ENCODE assay signal across 10 cellular contexts in genomic region chr17:77887110-77887463, GRCh38.
A peak's percentile ranks its signal among the peaks of the same experiment; 100 is the strongest.
DNase-seq lines count a peak whose midpoint lies in the region; ATAC-seq and TF ChIP-seq lines count a peak whose summit lies in the region.
"Had no signal": no experiment of that assay in that cellular context is flagged by ENCODE, and none has a peak within 500 bp of the region (broad histone marks: within the 10 kb centered on the region; RNA-seq: fewer than 3 reads in every experiment).

No MANE protein-coding gene starts in this region.

- H3K9me3 ChIP-seq in gastrocnemius medialis, result no peaks in the 10 kb centered on the region

- H3K27ac ChIP-seq in gastrocnemius medialis, result peak overlapping the region; percentile 56 to 67 (median 65)

- no peak for ATAC-seq in activated B cell treated with CpG ODN at 0.5 μM for 24 hours (ENCODE audit: low read depth)
- ATAC-seq in gastrocnemius medialis, result no peak
- ATAC-seq in HG03521 (IDR thresholded peaks at IDR 0.05; ENCODE audit: unreplicated experiment), result no peak
- no peak for ATAC-seq in GM19463 (IDR thresholded peaks at IDR 0.05; ENCODE audit: unreplicated experiment)
- no peak for ATAC-seq in HG03139 (IDR thresholded peaks at IDR 0.05; ENCODE audit: unreplicated experiment)
- no peak for ATAC-seq in GM21723 (IDR thresholded peaks at IDR 0.05; ENCODE audit: unreplicated experiment)

- H3K36me3 ChIP-seq in gastrocnemius medialis, result no peaks in the 10 kb centered on the region

- no peaks in the 10 kb centered on the region for H3K36me3 Mint-ChIP-seq in activated B cell treated with CpG ODN at 0.5 μM for 24 hours (ENCODE audit: low read depth)
- H3K36me3 Mint-ChIP-seq: activated naive CD4-positive, alpha-beta T cell treated with anti-CD3 and anti-CD28 coated beads, Interleukin-2, amount 50 U/mL, for 72 hours had no signal

- H3K27ac Mint-ChIP-seq in activated B cell treated with CpG ODN at 0.5 μM for 24 hours, result peak overlapping the region; percentile 1

- peak overlapping the region; percentile 71 for H3K4me3 ChIP-seq in fibroblast of the aortic adventitia (ENCODE audit: low read depth, low read length)
- H3K4me3 ChIP-seq in gastrocnemius medialis, result peak overlapping the region; percentile 61 to 65 (median 62)

- intact Hi-C loops in activated B cell treated with CpG ODN at 0.5 μM for 24 hours (cut with micrococcal nuclease), result loop anchor here (10.0 kb wide), 2 partner anchors 442 to 562 kb away; no protein-coding TSS in a partner anchor
- intact Hi-C loops in gastrocnemius medialis (cut with DNase I; ENCODE audit: low total_unique reads), result loop anchor here (2.0 to 5.0 kb wide), 4 partner anchors 55 to 565 kb away; partner anchors contain the start of gene TNRC6C

- peaks cover 67% of the 10 kb centered on the region for H3K4me1 Mint-ChIP-seq in activated B cell treated with CpG ODN at 0.5 μM for 24 hours

- peak overlapping the region; percentile 79 for H3K4me3 Mint-ChIP-seq in activated B cell treated with CpG ODN at 0.5 μM for 24 hours

- in situ Hi-C loops in gastrocnemius medialis (cut with MboI; ENCODE audit: low sequenced_read_pairs in 4 of 4), result no loop called here

- H3K9me3 Mint-ChIP-seq in activated B cell treated with CpG ODN at 0.5 μM for 24 hours, result no peaks in the 10 kb centered on the region
- H3K9me3 Mint-ChIP-seq: activated naive CD4-positive, alpha-beta T cell treated with anti-CD3 and anti-CD28 coated beads, Interleukin-2, amount 50 U/mL, for 72 hours had no signal

- POLR2A ChIA-PET in activated B cell treated with CpG ODN at 0.5 μM for 24 hours (lab: Charles Lee), result interaction anchor here (0.8 to 3.2 kb wide), 4 partner anchors 12 to 71 kb away, joined by 3 to 41 read pairs (median 6); partner anchors contain the start of gene TNRC6C

- H3K4me1 ChIP-seq in gastrocnemius medialis, result peaks cover 6 to 16% of the 10 kb centered on the region in 2 donors

- TF ChIP-seq POLR2A in gastrocnemius medialis (IDR thresholded peaks at IDR 0.05), result no peak

- CTCF ChIA-PET in activated B cell treated with CpG ODN at 0.5 μM for 24 hours (lab: Charles Lee), result interaction anchor here (0.9 kb wide), 1 partner anchor 487 kb away, joined by 3 read pairs; no protein-coding TSS in a partner anchor

- TF ChIP-seq CTCF in activated B cell treated with CpG ODN at 0.5 μM for 24 hours (IDR thresholded peaks at IDR 0.05) (no peak), fibroblast of the aortic adventitia (IDR thresholded peaks at IDR 0.05; ENCODE audit: insufficient read depth, low read length) (no peak), gastrocnemius medialis (IDR thresholded peaks at IDR 0.05 in 4 of 5, conservative IDR thresholded peaks at IDR 0.05 in 1 of 5) (no peak)

- peak; percentile 56 for DNase-seq in ELF-1 (ENCODE audit: low read depth, low spot score)
- DNase-seq in activated B cell treated with CpG ODN at 0.5 μM for 24 hours, result no peak
- DNase-seq in fibroblast of the aortic adventitia (ENCODE audit: low read depth), result no peak
- DNase-seq in gastrocnemius medialis, result no peak
- DNase-seq: Karpas-422 had no signal

- peaks cover 14% of the 10 kb centered on the region for H3K27me3 Mint-ChIP-seq in activated B cell treated with CpG ODN at 0.5 μM for 24 hours

- no peaks in the 10 kb centered on the region for H3K27me3 ChIP-seq in gastrocnemius medialis
